ENCODE assay signal across 8 cellular contexts in the genomic region with DNA sequence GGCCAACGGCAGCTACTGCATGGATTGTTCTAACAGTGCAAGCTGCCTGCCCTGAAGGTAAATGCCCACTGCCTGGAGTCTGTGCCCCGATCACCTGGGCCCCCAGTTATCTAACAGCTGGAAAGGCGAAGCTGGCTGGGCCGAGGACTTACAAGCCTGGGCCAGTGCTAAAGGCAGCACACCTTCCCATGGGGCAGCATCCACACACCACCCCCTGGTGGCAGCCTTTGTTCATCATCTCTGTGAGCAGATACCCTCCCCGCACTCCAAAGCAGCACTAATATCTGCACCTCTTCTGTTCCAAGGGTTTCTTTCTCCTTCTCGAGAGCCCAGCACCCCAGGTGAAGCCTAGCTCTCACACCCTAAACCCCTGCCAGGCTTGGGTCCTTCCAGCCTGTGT. TPM values are rescaled to one million over a fixed set of nuclear protein-coding genes. Genes with fewer than 3 reads are reported as not detected.
DNase-seq lines count a peak whose midpoint lies in the region; ATAC-seq and TF ChIP-seq lines count a peak whose summit lies in the region.

No MANE protein-coding gene starts in this region.

- H3K9me3 ChIP-seq in A673 (ENCODE audit: low read depth, low read length, poor library complexity, severe bottlenecking) (no peaks in the 10 kb centered on the region), adrenal gland (replicated peaks in 1 of 3) (no peaks in the 10 kb centered on the region)

- POLR2A ChIA-PET in A673 (lab: Charles Lee; ENCODE audit: low non-redundant PET): no interaction called here

- H3K27me3 ChIP-seq in A673 (replicated peaks; ENCODE audit: insufficient read depth, low read depth, low read length, poor library complexity): no peaks in the 10 kb centered on the region
- no peaks in the 10 kb centered on the region for H3K27me3 ChIP-seq in adrenal gland
- no peaks in the 10 kb centered on the region for H3K27me3 ChIP-seq in kidney epithelial cell (ENCODE audit: control insufficient read depth, insufficient read depth, low read length)

- peak; percentile 52 for ATAC-seq in HG03025 (IDR thresholded peaks at IDR 0.05; ENCODE audit: low FRiP score, unreplicated experiment)
- no peak for ATAC-seq in HG02763 (IDR thresholded peaks at IDR 0.05; ENCODE audit: unreplicated experiment)
- ATAC-seq in GM21825 (IDR thresholded peaks at IDR 0.05; ENCODE audit: unreplicated experiment): no peak

- intact Hi-C loops in A673 (cut with micrococcal nuclease; ENCODE audit: unreplicated experiment): no loop called here
- intact Hi-C loops in adrenal gland (cut with DNase I): loop anchor here (5.0 to 10.0 kb wide), 4 partner anchors 41 to 319 kb away; no protein-coding TSS in a partner anchor

- 62 to 89% (median 80%) methylated on average over 3 to 6 of the region's 6 CpGs for WGBS in adrenal gland, 4 donors

- no peak overlapping the region for H3K4me3 ChIP-seq in A673 (ENCODE audit: low read depth, low read length, poor library complexity, severe bottlenecking)
- no peak overlapping the region for H3K4me3 ChIP-seq in adrenal gland
- H3K4me3 ChIP-seq in kidney epithelial cell (ENCODE audit: low read depth, low read length): no peak overlapping the region

- H3K4me1 ChIP-seq in A673 (ENCODE audit: insufficient read depth, low read length, poor library complexity, severe bottlenecking) (no peaks in the 10 kb centered on the region), adrenal gland (replicated peaks in 1 of 2) (peaks cover 0 to 5% of the 10 kb centered on the region in 2 donors)

- TF ChIP-seq POLR2A in adrenal gland (IDR thresholded peaks at IDR 0.05): no peak

- TF ChIP-seq CTCF in A673 (conservative IDR thresholded peaks at IDR 0.05; ENCODE audit: low read depth, low read length): peak; percentile 46
- TF ChIP-seq CTCF in GM12873 (IDR thresholded peaks at IDR 0.05; ENCODE audit: insufficient read depth, low read depth, low read length, missing control alignments): peak; percentile 83
- TF ChIP-seq CTCF in adrenal gland (IDR thresholded peaks at IDR 0.05): peak; percentile 29 to 59 (median 46)
- peak; percentile 50 for TF ChIP-seq CTCF in kidney epithelial cell (IDR thresholded peaks at IDR 0.05; ENCODE audit: insufficient read depth, low read length, poor library complexity, severe bottlenecking)

- CTCF ChIA-PET in A673 (lab: Charles Lee): no interaction called here

- H3K27ac ChIP-seq in A673 (ENCODE audit: low read depth, low read length, poor library complexity, severe bottlenecking) (no peak overlapping the region), adrenal gland (no peak overlapping the region)

- DNase-seq in A673 (ENCODE audit: low spot score): peak; percentile 37
- DNase-seq in NCI-H510A treated with DMSO at 0.1 percent for 48 hours (lab: John Stamatoyannopoulos, UW): peak; percentile 23
- peak in 6 of 7 donors; percentile 49 to 76 (median 73) for DNase-seq in adrenal gland
- DNase-seq in kidney epithelial cell (ENCODE audit: low read depth): no peak

- no TSS peak for BruUV-seq in A673 (replicated peaks; lab: Mats Ljungman, UMichigan)

- no peaks in the 10 kb centered on the region for H3K36me3 ChIP-seq in A673 (ENCODE audit: insufficient read depth, low read length, poor library complexity, severe bottlenecking)
- H3K36me3 ChIP-seq in adrenal gland (replicated peaks in 1 of 2): no peaks in the 10 kb centered on the region
- no peaks in the 10 kb centered on the region for H3K36me3 ChIP-seq in kidney epithelial cell (ENCODE audit: control insufficient read depth, insufficient read depth, low read length)

RNA-seq across cellular contexts. Expression of a gene that starts 7.6 kb away (rescaled TPM):
- total RNA-seq in A673 (2021) (not detected in 2 replicates), adrenal gland (10 to 100 TPM in 5 of 8 donors, 1 to 10 TPM in 3; 6.7 to 16.6 (median 12.8) TPM), kidney epithelial cell (2.3 and 3.6 TPM in 2 replicates)
- 1 to 10 TPM; 1.8 to 7.8 (median 2.1) TPM for polyA plus RNA-seq in adrenal gland
